ENCODE assay signal across 12 cellular contexts in the genomic region with DNA sequence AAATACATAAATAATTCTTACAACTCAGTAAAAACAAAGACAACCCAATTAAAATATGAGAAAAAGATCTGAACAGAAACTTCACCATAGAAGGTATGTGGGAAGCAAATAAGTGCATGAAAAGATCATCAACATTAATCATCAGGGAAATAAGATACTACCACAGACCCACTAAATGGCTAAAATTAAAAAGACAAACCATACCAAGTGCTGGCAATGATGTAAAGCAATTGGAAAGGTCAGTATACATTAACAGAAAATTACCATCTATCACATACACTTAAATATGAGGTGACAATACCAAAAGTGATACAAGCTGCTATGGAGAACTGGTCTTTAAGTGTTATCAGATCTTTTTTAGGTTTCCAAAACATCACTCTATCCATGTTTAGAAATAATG. TPM values are rescaled to one million over a fixed set of nuclear protein-coding genes. Genes with fewer than 3 reads are reported as not detected.
"Had no signal": no experiment of that assay in that cellular context is flagged by ENCODE, and none has a peak within 500 bp of the region (broad histone marks: within the 10 kb centered on the region; RNA-seq: fewer than 3 reads in every experiment).

No MANE protein-coding gene starts in this region.

- H3K4me3 Mint-ChIP-seq: GM23338, H9, HFFc6, IgD-negative memory B cell had no signal

- ATAC-seq: GM23338, HepG2 had no signal

- H3K27ac Mint-ChIP-seq: GM23338, H9, HFFc6, IgD-negative memory B cell had no signal

- H3K4me3 ChIP-seq: GM23338 had no signal

- H3K27ac ChIP-seq: HL-60, KMS-11 had no signal

- FAIRE-seq: H1, H54, HepG2 had no signal

- H3K9me3 Mint-ChIP-seq: GM23338 had no signal

- DNase-seq: H9, HCEC 1CT, HFFc6, KBM-7 had no signal

- H3K4me1 Mint-ChIP-seq: H9 had no signal

RNA-seq across cellular contexts. Expression of a gene that starts 44.7 kb away (rescaled TPM):
- total RNA-seq: GM23338, H1, H9, HFFc6, HT1080 had no signal
- polyA plus RNA-seq: GM23338, H1, IgD-negative memory B cell had no signal

RNA-seq across cellular contexts. Expression of a gene that starts 48.0 kb away (rescaled TPM):
- total RNA-seq: HFFc6 had no signal
- polyA plus RNA-seq: IgD-negative memory B cell had no signal
